In genomic region chr19:11418518-11419506, GRCh38 we compare ENCODE assay signal across 8 cellular contexts. TPM values are rescaled to one million over a fixed set of nuclear protein-coding genes. Genes with fewer than 3 reads are reported as not detected.
DNase-seq lines count a peak whose midpoint lies in the region; ATAC-seq and TF ChIP-seq lines count a peak whose summit lies in the region.

Gene RGL3, minus strand, starts transcription at chr19:11419314. Its CDS starts 36 bp downstream, at chr19:11419278.

- H3K4ac ChIP-seq in IMR-90 (ENCODE audit: low read depth, low read length) = no peak within 1 kb of the TSS

- peak within 1 kb of the TSS; percentile 66 for H2AK9ac ChIP-seq in IMR-90 (replicated peaks; ENCODE audit: low read depth, low read length, poor library complexity)

- H2BK20ac ChIP-seq in IMR-90 (ENCODE audit: low read depth, low read length) = no peak within 1 kb of the TSS

- H3K27me3 ChIP-seq in IMR-90 (ENCODE audit: control insufficient read depth, insufficient read depth, low read length) (peaks cover 40% of the 10 kb centered on the region), left lung (peaks cover 4 to 77% of the 10 kb centered on the region in 2 donors)

- no peak within 1 kb of the TSS; the same call in 1 of the 2 replicates for H4K91ac ChIP-seq in IMR-90 (ENCODE audit: insufficient read depth, low read depth, low read length)

- BruUV-seq in IMR-90 (replicated peaks; lab: Mats Ljungman, UMichigan) = no TSS peak

- intact Hi-C loops in IMR-90 (cut with micrococcal nuclease) (no loop called here), left lung (cut with DNase I) (no loop called here)

- ATAC-seq in IMR-90 (ENCODE audit: low read depth) = peak; percentile 74
- peak; percentile 69 for ATAC-seq in left lung

- no peaks in the 10 kb centered on the region for H3K79me1 ChIP-seq in IMR-90 (ENCODE audit: low read depth in 1 of 2, low read length in 2 of 2)

- H2BK15ac ChIP-seq in IMR-90 (ENCODE audit: low read depth, low read length) = no peak within 1 kb of the TSS

- H4K5ac ChIP-seq in IMR-90 (ENCODE audit: low read depth, low read length) = no peak within 1 kb of the TSS

- TF ChIP-seq CTCF in AG10803 (conservative IDR thresholded peaks at IDR 0.05; ENCODE audit: low read length) = no peak
- TF ChIP-seq CTCF in IMR-90 (conservative IDR thresholded peaks at IDR 0.05; ENCODE audit: low read depth, low read length) = no peak
- no peak for TF ChIP-seq CTCF in left lung (IDR thresholded peaks at IDR 0.05)
- no peak for TF ChIP-seq CTCF in type B pancreatic cell (conservative IDR thresholded peaks at IDR 0.05)

- H3K4me2 ChIP-seq in IMR-90 (ENCODE audit: low read depth, low read length) = peak within 1 kb of the TSS; percentile 55

- peak within 1 kb of the TSS; percentile 70 for H3K27ac Mint-ChIP-seq in type B pancreatic cell
- no peak within 1 kb of the TSS for H3K27ac Mint-ChIP-seq in activated T-cell treated with anti-CD3 and anti-CD28 coated beads, Interleukin-2, amount 50 U/mL, for 24 hours

- H3K4me1 ChIP-seq in IMR-90 (ENCODE audit: control insufficient read depth, insufficient read depth, low read length) = peaks cover 2% of the 10 kb centered on the region; the same call in 1 of the 2 replicates
- peaks cover 17 to 45% of the 10 kb centered on the region in 2 donors for H3K4me1 ChIP-seq in left lung

- DNase-seq in AG10803 (ENCODE audit: low read depth) (no peak), IMR-90 (no peak), astrocyte of the hippocampus (ENCODE audit: low read depth, low spot score) (peak; percentile 12), left lung (peak; percentile 58 to 89), type B pancreatic cell (ENCODE audit: extremely low spot score, unreplicated experiment) (no peak), HEK293T (ENCODE audit: extremely low spot score) (no peak)
- no peak for DNase-seq in stimulated activated CD4-positive, alpha-beta T cell treated with anti-CD3 and anti-CD28 coated beads, Interleukin-4, amount 100 ng/mL, for 24 hours
- DNase-seq in activated T-cell treated with anti-CD3 and anti-CD28 coated beads, Interleukin-2, amount 50 U/mL, for 24 hours = no peak

- H3K4me3 Mint-ChIP-seq in type B pancreatic cell = peak within 1 kb of the TSS; percentile 85
- H3K4me3 Mint-ChIP-seq in activated T-cell treated with anti-CD3 and anti-CD28 coated beads, Interleukin-2, amount 50 U/mL, for 24 hours = no peak within 1 kb of the TSS

- H3K36me3 ChIP-seq in IMR-90 (ENCODE audit: control insufficient read depth, insufficient read depth, low read length) = no peaks in the 10 kb centered on the region
- no peaks in the 10 kb centered on the region for H3K36me3 ChIP-seq in left lung

- TF ChIP-seq POLR2A in IMR-90 (IDR thresholded peaks at IDR 0.05; ENCODE audit: low read depth, low read length) = no peak

- no peaks in the 10 kb centered on the region for H3K9me1 ChIP-seq in IMR-90 (ENCODE audit: insufficient read depth, low read length)

- H2BK120ac ChIP-seq in IMR-90 (ENCODE audit: low read depth, low read length) = no peak within 1 kb of the TSS

- H3K27me3 Mint-ChIP-seq in type B pancreatic cell = peaks cover 66% of the 10 kb centered on the region
- H3K27me3 Mint-ChIP-seq in activated T-cell treated with anti-CD3 and anti-CD28 coated beads, Interleukin-2, amount 50 U/mL, for 24 hours = peaks cover 69% of the 10 kb centered on the region

- no peak for TF ChIP-seq RAD21 in IMR-90 (IDR thresholded peaks at IDR 0.05; ENCODE audit: low read length)

- no peaks in the 10 kb centered on the region for H3K9me3 Mint-ChIP-seq in type B pancreatic cell
- no peaks in the 10 kb centered on the region for H3K9me3 Mint-ChIP-seq in activated T-cell treated with anti-CD3 and anti-CD28 coated beads, Interleukin-2, amount 50 U/mL, for 24 hours

- H3K36me3 Mint-ChIP-seq in type B pancreatic cell = no peaks in the 10 kb centered on the region
- H3K36me3 Mint-ChIP-seq in activated T-cell treated with anti-CD3 and anti-CD28 coated beads, Interleukin-2, amount 50 U/mL, for 24 hours (ENCODE audit: low read depth) = no peaks in the 10 kb centered on the region

- H4K20me1 ChIP-seq in IMR-90 (ENCODE audit: insufficient read depth, low read length) = no peaks in the 10 kb centered on the region

- no peak within 1 kb of the TSS for H2BK5ac ChIP-seq in IMR-90 (ENCODE audit: low read depth, low read length, poor library complexity, severe bottlenecking)

- H3K9ac ChIP-seq in IMR-90 (ENCODE audit: low read depth, low read length) = peak within 1 kb of the TSS; percentile 3; the same call in 1 of the 2 replicates

- POLR2A ChIA-PET in IMR-90 (lab: Charles Lee; ENCODE audit: unreplicated experiment) (interaction anchor here (0.6 kb wide), 1 partner anchor 461 kb away, joined by 3 read pairs; no protein-coding TSS in a partner anchor), HEK293T (lab: Yijun Ruan, JAX) (interaction anchor here (1.0 to 1.5 kb wide), 3 partner anchors 16 to 44 kb away, joined by 3 to 5 read pairs (median 4); partner anchors contain the start of gene ODAD3)

- no peak within 1 kb of the TSS for H2AK5ac ChIP-seq in IMR-90 (ENCODE audit: low read depth, low read length)

- 5% methylated on average over 21 of the region's 73 CpGs; no CpG with 5 or more reads in 1 of the 2 experiments for WGBS in IMR-90 (ENCODE audit: extremely low coverage in 2 of 2, insufficient read length in 1 of 2), 2 experiments

- H3K4me1 Mint-ChIP-seq in type B pancreatic cell (ENCODE audit: unreplicated experiment) = peaks cover 7% of the 10 kb centered on the region
- peaks cover 41% of the 10 kb centered on the region for H3K4me1 Mint-ChIP-seq in activated T-cell treated with anti-CD3 and anti-CD28 coated beads, Interleukin-2, amount 50 U/mL, for 24 hours (ENCODE audit: low read depth)

- H4K8ac ChIP-seq in IMR-90 (ENCODE audit: low read depth in 2 of 2, low read length in 2 of 2) = peak within 1 kb of the TSS; percentile 37 to 66; a peak in 1 of 4 replicates

- dilution Hi-C loops in IMR-90 (cut with HindIII; ENCODE audit: low sequenced_read_pairs, unreplicated experiment) = no loop called here

- CTCF ChIA-PET in IMR-90 (lab: Yijun Ruan, JAX) = interaction anchor here (0.8 kb wide), 2 partner anchors 16 to 36 kb away, joined by 3 read pairs; partner anchors contain the start of gene ODAD3
- CTCF ChIA-PET in HEK293T (lab: Yijun Ruan, JAX) = no interaction called here

- no peak within 1 kb of the TSS for H3K14ac ChIP-seq in IMR-90 (replicated peaks; ENCODE audit: low read depth, low read length)

- no peak within 1 kb of the TSS for H3K56ac ChIP-seq in IMR-90 (ENCODE audit: extremely low read depth, insufficient read depth, low read length)

- H3K23ac ChIP-seq in IMR-90 (ENCODE audit: low read depth, low read length) = no peak within 1 kb of the TSS

- in situ Hi-C loops in IMR-90 (cut with MboI; ENCODE audit: low sequenced_read_pairs) = no loop called here

- no peak within 1 kb of the TSS for H3K27ac ChIP-seq in IMR-90 (ENCODE audit: insufficient read depth, low read length)
- peak within 1 kb of the TSS; percentile 54 to 65 for H3K27ac ChIP-seq in left lung

- H3K4me3 ChIP-seq in AG10803 (ENCODE audit: low read length) = peak within 1 kb of the TSS; percentile 22
- H3K4me3 ChIP-seq in IMR-90 (ENCODE audit: insufficient read depth, low read depth, low read length) = peak within 1 kb of the TSS; percentile 34
- H3K4me3 ChIP-seq in left lung = peak within 1 kb of the TSS; percentile 58 to 59

- peak within 1 kb of the TSS; percentile 86 for H2AFZ ChIP-seq in IMR-90 (replicated peaks; ENCODE audit: low read length, poor library complexity)

- H3K9me3 ChIP-seq in IMR-90 (ENCODE audit: control insufficient read depth, insufficient read depth, low read length) (no peaks in the 10 kb centered on the region), left lung (no peaks in the 10 kb centered on the region)

- H3K18ac ChIP-seq in IMR-90 (ENCODE audit: low read depth, low read length) = no peak within 1 kb of the TSS

TF ChIP-seq in IMR-90, 13 proteins besides CTCF, POLR2A, EP300 and RAD21 (continues in another document):
- no peak for TF ChIP-seq FOS (IDR thresholded peaks at IDR 0.05; ENCODE audit: low read depth, low read length)
- no peak for TF ChIP-seq MXI1 (IDR thresholded peaks at IDR 0.05; ENCODE audit: borderline replicate concordance, low read depth, low read length)
- no peak for TF ChIP-seq CHD1 (IDR thresholded peaks at IDR 0.05; ENCODE audit: low read depth, low read length)
- no peak for TF ChIP-seq NFE2L2 (IDR thresholded peaks at IDR 0.05; ENCODE audit: low read depth, low read length)
- TF ChIP-seq RCOR1 (IDR thresholded peaks at IDR 0.05; ENCODE audit: insufficient replicate concordance, low read length) = no peak
- no peak for TF ChIP-seq USF2 (IDR thresholded peaks at IDR 0.05; ENCODE audit: low read depth, low read length)
- TF ChIP-seq SMC3 (IDR thresholded peaks at IDR 0.05; ENCODE audit: low read depth, low read length) = no peak

TF ChIP-seq in HEK293T, 16 proteins besides CTCF, POLR2A, EP300 and RAD21:
- no peak for TF ChIP-seq FOXM1 (IDR thresholded peaks at IDR 0.05; ENCODE audit: borderline replicate concordance)
- TF ChIP-seq SP1 (IDR thresholded peaks at IDR 0.05) = no peak
- TF ChIP-seq PKNOX1 (IDR thresholded peaks at IDR 0.05) = no peak
- no peak for TF ChIP-seq HDGF (IDR thresholded peaks at IDR 0.05; ENCODE audit: borderline replicate concordance)
- no peak for TF ChIP-seq BHLHE40 (IDR thresholded peaks at IDR 0.05; ENCODE audit: borderline replicate concordance)

RNA-seq across cellular contexts. Expression of gene RGL3, which starts in this region (rescaled TPM):
- total RNA-seq in IMR-90 (2012; rRNA removed) (0.18 TPM in 1 of 2 replicates, not detected in the other), left lung (10 to 100 TPM; 35.7 to 68.2 TPM), type B pancreatic cell (ENCODE audit: low replicate concordance) (44.8 and 49.6 TPM in 2 replicates)
- 0.34 and 0.62 TPM in 2 replicates for polyA plus RNA-seq in IMR-90 (2012; rRNA removed)
- polyA plus RNA-seq in IMR-90 (2012; cell fraction: cytosol; rRNA removed) = 0.27 and 0.48 TPM in 2 replicates
- 10.2 and 19.9 TPM in 2 replicates for polyA plus RNA-seq in IMR-90 (2012; cell fraction: nucleus; rRNA removed; ENCODE audit: low replicate concordance)

Comparison
In these comparisons a context has a peak if more than half of its experiments do, and no peak if none do; other contexts are left out.
1. RNA of gene RGL3 (total RNA-seq): 35.7 to 68.2 TPM in left lung and 44.8 to 49.6 TPM in type B pancreatic cell; 0.18 TPM in IMR-90; every median in the first group is over 10 times any median in the second.
2. DNase-seq: peak in astrocyte of the hippocampus (single experiment) and left lung (2 of 2); none in AG10803 (single experiment), IMR-90 (single experiment), type B pancreatic cell (single experiment), stimulated activated CD4-positive, alpha-beta T cell treated with anti-CD3 and anti-CD28 coated beads, Interleukin-4, amount 100 ng/mL, for 24 hours (single experiment), activated T-cell treated with anti-CD3 and anti-CD28 coated beads, Interleukin-2, amount 50 U/mL, for 24 hours (single experiment) and HEK293T (single experiment).
3. Peak in every context shown above with its lines, with median percentiles within 50 percentile points of each other: H3K4me3 ChIP-seq.